19 cellular contexts compared by ENCODE assay signal in genomic region chr16:4830408-4830807, GRCh38. TPM values are rescaled to one million over a fixed set of nuclear protein-coding genes. Genes with fewer than 3 reads are reported as not detected.
DNase-seq lines count a peak whose midpoint lies in the region; ATAC-seq, FAIRE-seq and TF ChIP-seq lines count a peak whose summit lies in the region.
"Had no signal": no experiment of that assay in that cellular context is flagged by ENCODE, and none has a peak within 500 bp of the region (broad histone marks: within the 10 kb centered on the region; RNA-seq: fewer than 3 reads in every experiment).

No MANE protein-coding gene starts in this region.

- no peak overlapping the region for H3K4me3 ChIP-seq in HepG2 (replicated peaks in 1 of 3; ENCODE audit: insufficient read depth in 1 of 3, low read depth in 2 of 3, low read length in 3 of 3)
- no peak overlapping the region for H3K4me3 ChIP-seq in right lobe of liver
- H3K4me3 ChIP-seq in endodermal cell (ENCODE audit: low read length) = no peak overlapping the region
- H3K4me3 ChIP-seq in right cardiac atrium (ENCODE audit: low read length) = no peak overlapping the region

- no peak overlapping the region for H3K4me3 Mint-ChIP-seq in endodermal cell

- no peak for TF ChIP-seq POLR2A in HepG2 (IDR thresholded peaks at IDR 0.05; ENCODE audit: insufficient read depth in 1 of 2, low read depth in 2 of 2, low read length in 2 of 2)
- no peak for TF ChIP-seq POLR2A in right lobe of liver (IDR thresholded peaks at IDR 0.05)

- no peak for TF ChIP-seq RAD21 in HepG2 (CRISPR knock-in tag; IDR thresholded peaks at IDR 0.05)

- ATAC-seq in HepG2 (no peak), right lobe of liver (no peak), right cardiac atrium (no peak), GM21786 (IDR thresholded peaks at IDR 0.05; ENCODE audit: unreplicated experiment) (no peak)
- ATAC-seq: HCT116, PC-3 had no signal

- POLR2A ChIA-PET in HepG2 (lab: Yijun Ruan, JAX) = no interaction called here

- peaks cover 63% of the 10 kb centered on the region for H3K36me3 Mint-ChIP-seq in endodermal cell (ENCODE audit: low read depth)

- in situ Hi-C loops in HepG2 (cut with HindIII; ENCODE audit: extremely low pct_ligation_motif_present, low pct_unique_long_range_greater_than_20kb) = no loop called here

- H3K9me3 Mint-ChIP-seq in endodermal cell = no peaks in the 10 kb centered on the region

- H3K27me3 ChIP-seq in HepG2 (ENCODE audit: control insufficient read depth in 1 of 2, insufficient read depth in 2 of 2, low read length in 2 of 2) = no peaks in the 10 kb centered on the region
- H3K27me3 ChIP-seq in right lobe of liver = no peaks in the 10 kb centered on the region
- H3K27me3 ChIP-seq in endodermal cell (ENCODE audit: control insufficient read depth, insufficient read depth, low read length, poor library complexity, severe bottlenecking) = no peaks in the 10 kb centered on the region
- no peaks in the 10 kb centered on the region for H3K27me3 ChIP-seq in right cardiac atrium (ENCODE audit: control insufficient read depth, insufficient read depth)

- H3K27me3 Mint-ChIP-seq in endodermal cell (ENCODE audit: insufficient read depth) = no peaks in the 10 kb centered on the region

- no peak for FAIRE-seq in HepG2 (lab: Jason Lieb, UNC)

- no peak for TF ChIP-seq CTCF in HepG2 (CRISPR knock-in tag; IDR thresholded peaks at IDR 0.05)
- TF ChIP-seq CTCF in right lobe of liver (IDR thresholded peaks at IDR 0.05) = no peak
- no peak for TF ChIP-seq CTCF in endodermal cell (conservative IDR thresholded peaks at IDR 0.05)

- H3K36me3 ChIP-seq in HepG2 (replicated peaks in 1 of 2; ENCODE audit: control insufficient read depth in 1 of 2, insufficient read depth in 2 of 2, low read length in 2 of 2) = peaks cover 37 to 84% of the 10 kb centered on the region in 2 experiments
- H3K36me3 ChIP-seq in right lobe of liver = peaks cover 0 to 71% (median 36%) of the 10 kb centered on the region in 4 donors
- peaks cover 87% of the 10 kb centered on the region for H3K36me3 ChIP-seq in endodermal cell (ENCODE audit: control insufficient read depth, insufficient read depth, low read length)

- BruUV-seq in HepG2 (replicated peaks; lab: Mats Ljungman, UMichigan) = no TSS peak

- H3K9me3 ChIP-seq in HepG2 (ENCODE audit: low read length) = no peaks in the 10 kb centered on the region
- H3K9me3 ChIP-seq in right lobe of liver = no peaks in the 10 kb centered on the region
- no peaks in the 10 kb centered on the region for H3K9me3 ChIP-seq in endodermal cell (ENCODE audit: control insufficient read depth, low read length)
- H3K9me3 ChIP-seq in right cardiac atrium (ENCODE audit: control insufficient read depth, low read length) = no peaks in the 10 kb centered on the region

- TF ChIP-seq EP300 in HepG2 (IDR thresholded peaks at IDR 0.05; ENCODE audit: low read depth in 2 of 2, low read length in 2 of 2) = no peak
- no peak for TF ChIP-seq EP300 in HepG2 (CRISPR knock-in tag; IDR thresholded peaks at IDR 0.05; ENCODE audit: borderline replicate concordance)

- H3K4me1 ChIP-seq in HepG2 (ENCODE audit: insufficient read depth, low read length) = no peaks in the 10 kb centered on the region
- H3K4me1 ChIP-seq in right lobe of liver = no peaks in the 10 kb centered on the region
- H3K4me1 ChIP-seq in endodermal cell (ENCODE audit: control insufficient read depth, insufficient read depth, low read length) = no peaks in the 10 kb centered on the region
- H3K4me1 ChIP-seq in right cardiac atrium (ENCODE audit: control insufficient read depth, insufficient read depth, low read length) = no peaks in the 10 kb centered on the region

- H3K27ac Mint-ChIP-seq in endodermal cell = peak overlapping the region; percentile 9

- 98% methylated on average over 7 of the region's 7 CpGs for WGBS in HepG2 (ENCODE audit: low lambda C conversion rate)
- WGBS in right lobe of liver (ENCODE audit: insufficient coverage, low coverage, low lambda C conversion rate, missing lambda C conversion rate) = 76% methylated on average over 5 of the region's 7 CpGs
- 93 to 94% methylated on average over 7 of the region's 7 CpGs for WGBS in endodermal cell (ENCODE audit: insufficient coverage in 1 of 2, insufficient read length in 1 of 2), 2 experiments
- 48% methylated on average over 7 of the region's 7 CpGs for WGBS in right cardiac atrium

- DNase-seq in HepG2 (ENCODE audit: low spot score) = no peak
- no peak for DNase-seq in right lobe of liver
- no peak for DNase-seq in endodermal cell
- no peak for DNase-seq in right cardiac atrium
- DNase-seq in NCI-H2196 treated with DMSO at 0.1 percent for 48 hours (lab: John Stamatoyannopoulos, UW; ENCODE audit: unreplicated experiment) = no peak
- DNase-seq in inferior parietal cortex (ENCODE audit: extremely low spot score) = no peak
- DNase-seq: C1 segment of cervical spinal cord, DMS79 treated with DMSO at 0.1 percent for 48 hours, MV-4-11, NCI-H1417, NCI-H1930, NCI-H2171 treated with DMSO at 0.1 percent for 48 hours, NCI-H510A, NCI-H774, PC-3 had no signal

- H3K79me2 ChIP-seq in HepG2 (ENCODE audit: insufficient read depth, low read length) = peaks cover 3% of the 10 kb centered on the region

- no peak overlapping the region for H2AFZ ChIP-seq in HepG2 (ENCODE audit: low read length)

- H3K4me2 ChIP-seq in HepG2 (ENCODE audit: low read depth, low read length) = no peak overlapping the region

- CTCF ChIA-PET in HepG2 (lab: Yijun Ruan, JAX; ENCODE audit: low intra/inter-chr PET ratio, low total read pairs) = no interaction called here

- H3K4me1 Mint-ChIP-seq in endodermal cell = no peaks in the 10 kb centered on the region

- H3K27ac ChIP-seq in HepG2 (ENCODE audit: extremely low read length, insufficient read depth, low read length) (no peak overlapping the region), right lobe of liver (no peak overlapping the region), endodermal cell (ENCODE audit: low read depth, low read length) (no peak overlapping the region), right cardiac atrium (ENCODE audit: low read length) (peak overlapping the region; percentile 83)

- intact Hi-C loops in HepG2 (cut with micrococcal nuclease; ENCODE audit: unreplicated experiment) (no loop called here), right lobe of liver (cut with DNase I) (no loop called here), right cardiac atrium (cut with DNase I) (no loop called here)

- H3K9ac ChIP-seq in HepG2 (ENCODE audit: insufficient read depth, low read depth, low read length) (no peak overlapping the region), endodermal cell (ENCODE audit: extremely low read depth, low read length, poor library complexity, severe bottlenecking) (no peak overlapping the region)

- H4K20me1 ChIP-seq in HepG2 (ENCODE audit: insufficient read depth, low read length) = no peaks in the 10 kb centered on the region

RNA-seq across cellular contexts. Expression of gene GLYR1, which starts 16.7 kb away (rescaled TPM):
- total RNA-seq in HepG2 (2016; rRNA removed; fragmentation: Illumina TruSeq; extraction: Trizol) (48.7 and 65.0 TPM in 2 replicates), right lobe of liver (10 to 100 TPM; 33.1 to 55.2 (median 51.2) TPM), endodermal cell (100 to 1,000 TPM in 1 of 2 donors, 10 to 100 TPM in 1; 99.3 to 108 TPM), right cardiac atrium (10 to 100 TPM; 69.9 to 84.4 (median 81.1) TPM)
- 15.9 and 19.4 TPM in 2 replicates for total RNA-seq in HepG2 (2016; cell fraction: cytosol; rRNA removed; fragmentation: Illumina TruSeq; extraction: Trizol; ENCODE audit: low read depth)
- total RNA-seq in HepG2 (2016; cell fraction: insoluble cytoplasmic fraction; rRNA removed; fragmentation: Illumina TruSeq; extraction: Trizol) = 45.2 and 62.7 TPM in 2 replicates
- 15.9 and 18.0 TPM in 2 replicates for total RNA-seq in HepG2 (2016; cell fraction: membrane; rRNA removed; fragmentation: Illumina TruSeq; extraction: Trizol)
- 42.0 and 52.4 TPM in 2 replicates for total RNA-seq in HepG2 (2016; cell fraction: nucleus; rRNA removed; fragmentation: Illumina TruSeq; extraction: Trizol)
- polyA plus RNA-seq in HepG2 (2011; rRNA removed) (28.3 and 35.0 TPM in 2 replicates), right cardiac atrium (56.1 TPM)
- polyA plus RNA-seq in HepG2 (2011; cell fraction: cytosol; rRNA removed) = 19.7 and 20.6 TPM in 2 replicates
- 37.8 and 42.0 TPM in 2 replicates for polyA plus RNA-seq in HepG2 (2011; cell fraction: nucleus; rRNA removed)
- polyA plus RNA-seq in HepG2 (2012) = 24.7 and 35.3 TPM in 2 replicates
- 5.7 and 7.1 TPM in 2 replicates for polyA plus RNA-seq in HepG2 (2016; cell fraction: cytosol; fragmentation: Illumina TruSeq; extraction: Trizol; ENCODE audit: low read depth)
- polyA plus RNA-seq in HepG2 (2016; cell fraction: insoluble cytoplasmic fraction; fragmentation: Illumina TruSeq; extraction: Trizol; ENCODE audit: low read depth) = 52.7 and 61.5 TPM in 2 replicates
- 9.9 and 13.3 TPM in 2 replicates for polyA plus RNA-seq in HepG2 (2016; cell fraction: membrane; fragmentation: Illumina TruSeq; extraction: Trizol; ENCODE audit: low read depth)
- polyA plus RNA-seq in HepG2 (2016; cell fraction: nucleus; fragmentation: Illumina TruSeq; extraction: Trizol; ENCODE audit: insufficient read depth, low read depth) = 79.5 and 95.5 TPM in 2 replicates
- 31.8 and 71.0 TPM in 2 replicates for polyA minus RNA-seq in HepG2 (2011; rRNA and poly(A)+ RNA removed; ENCODE audit: low replicate concordance)
- 7.9 and 8.7 TPM in 2 replicates for polyA minus RNA-seq in HepG2 (2011; cell fraction: cytosol; rRNA and poly(A)+ RNA removed)
- polyA minus RNA-seq in HepG2 (2011; cell fraction: nucleus; rRNA and poly(A)+ RNA removed) = 30.6 and 30.8 TPM in 2 replicates
- 65.6 TPM for polyA plus RNA-seq in endodermal cell (2013, experiment 1 of 2)
- 61.7 TPM for polyA plus RNA-seq in endodermal cell (2013, experiment 2 of 2)

RNA-seq across cellular contexts. Expression of gene UBN1, which starts 16.9 kb away (rescaled TPM):
- total RNA-seq in HepG2 (2016; rRNA removed; fragmentation: Illumina TruSeq; extraction: Trizol) (19.4 and 23.5 TPM in 2 replicates), right lobe of liver (10 to 100 TPM; 12.0 to 18.6 (median 16.2) TPM), endodermal cell (10 to 100 TPM; 36.8 to 46.7 TPM), right cardiac atrium (10 to 100 TPM; 24.4 to 30.4 (median 27.4) TPM)
- 3.2 and 3.4 TPM in 2 replicates for total RNA-seq in HepG2 (2016; cell fraction: cytosol; rRNA removed; fragmentation: Illumina TruSeq; extraction: Trizol; ENCODE audit: low read depth)
- 16.5 and 23.4 TPM in 2 replicates for total RNA-seq in HepG2 (2016; cell fraction: insoluble cytoplasmic fraction; rRNA removed; fragmentation: Illumina TruSeq; extraction: Trizol)
- total RNA-seq in HepG2 (2016; cell fraction: membrane; rRNA removed; fragmentation: Illumina TruSeq; extraction: Trizol) = 7.7 and 8.3 TPM in 2 replicates
- total RNA-seq in HepG2 (2016; cell fraction: nucleus; rRNA removed; fragmentation: Illumina TruSeq; extraction: Trizol) = 21.8 and 22.1 TPM in 2 replicates
- polyA plus RNA-seq in HepG2 (2011; rRNA removed) (10.6 TPM in 2 replicates), right cardiac atrium (16.5 TPM)
- 6.2 and 7.7 TPM in 2 replicates for polyA plus RNA-seq in HepG2 (2011; cell fraction: cytosol; rRNA removed)
- polyA plus RNA-seq in HepG2 (2011; cell fraction: nucleus; rRNA removed) = 31.3 and 37.9 TPM in 2 replicates
- 12.1 and 15.1 TPM in 2 replicates for polyA plus RNA-seq in HepG2 (2012)
- polyA plus RNA-seq in HepG2 (2016; cell fraction: cytosol; fragmentation: Illumina TruSeq; extraction: Trizol; ENCODE audit: low read depth) = 0.95 and 1.1 TPM in 2 replicates
- polyA plus RNA-seq in HepG2 (2016; cell fraction: insoluble cytoplasmic fraction; fragmentation: Illumina TruSeq; extraction: Trizol; ENCODE audit: low read depth) = 13.1 and 16.1 TPM in 2 replicates
- polyA plus RNA-seq in HepG2 (2016; cell fraction: membrane; fragmentation: Illumina TruSeq; extraction: Trizol; ENCODE audit: low read depth) = 2.9 and 3.3 TPM in 2 replicates
- 28.3 and 29.1 TPM in 2 replicates for polyA plus RNA-seq in HepG2 (2016; cell fraction: nucleus; fragmentation: Illumina TruSeq; extraction: Trizol; ENCODE audit: insufficient read depth, low read depth)
- 31.7 and 41.5 TPM in 2 replicates for polyA minus RNA-seq in HepG2 (2011; rRNA and poly(A)+ RNA removed; ENCODE audit: low replicate concordance)
- polyA minus RNA-seq in HepG2 (2011; cell fraction: cytosol; rRNA and poly(A)+ RNA removed) = 9.0 and 10.1 TPM in 2 replicates
- polyA minus RNA-seq in HepG2 (2011; cell fraction: nucleus; rRNA and poly(A)+ RNA removed) = 20.9 and 24.1 TPM in 2 replicates
- polyA plus RNA-seq in endodermal cell (2013, experiment 1 of 2) = 26.9 TPM
- 28.6 TPM for polyA plus RNA-seq in endodermal cell (2013, experiment 2 of 2)

RNA-seq across cellular contexts. Expression of gene ROGDI, which starts 28.0 kb away (rescaled TPM):
- total RNA-seq in HepG2 (2016; rRNA removed; fragmentation: Illumina TruSeq; extraction: Trizol) (16.8 and 19.2 TPM in 2 replicates), right lobe of liver (10 to 100 TPM in 5 of 6 experiments, 1 to 10 TPM in 1; 8.3 to 24.2 (median 14.0) TPM), endodermal cell (10 to 100 TPM; 46.2 to 49.0 TPM), right cardiac atrium (10 to 100 TPM; 55.0 to 76.4 (median 65.3) TPM)
- 22.3 and 22.8 TPM in 2 replicates for total RNA-seq in HepG2 (2016; cell fraction: cytosol; rRNA removed; fragmentation: Illumina TruSeq; extraction: Trizol; ENCODE audit: low read depth)
- total RNA-seq in HepG2 (2016; cell fraction: insoluble cytoplasmic fraction; rRNA removed; fragmentation: Illumina TruSeq; extraction: Trizol) = 15.4 and 17.5 TPM in 2 replicates
- total RNA-seq in HepG2 (2016; cell fraction: membrane; rRNA removed; fragmentation: Illumina TruSeq; extraction: Trizol) = 24.2 and 30.2 TPM in 2 replicates
- total RNA-seq in HepG2 (2016; cell fraction: nucleus; rRNA removed; fragmentation: Illumina TruSeq; extraction: Trizol) = 11.4 and 14.7 TPM in 2 replicates
- polyA plus RNA-seq in HepG2 (2011; rRNA removed) (42.1 and 55.9 TPM in 2 replicates), right cardiac atrium (86.3 TPM)
- 28.6 and 42.0 TPM in 2 replicates for polyA plus RNA-seq in HepG2 (2011; cell fraction: cytosol; rRNA removed)
- 210 and 224 TPM in 2 replicates for polyA plus RNA-seq in HepG2 (2011; cell fraction: nucleus; rRNA removed)
- polyA plus RNA-seq in HepG2 (2012) = 19.5 and 23.7 TPM in 2 replicates
- polyA plus RNA-seq in HepG2 (2016; cell fraction: cytosol; fragmentation: Illumina TruSeq; extraction: Trizol; ENCODE audit: low read depth) = 25.8 and 30.9 TPM in 2 replicates
- 20.1 TPM in 2 replicates for polyA plus RNA-seq in HepG2 (2016; cell fraction: insoluble cytoplasmic fraction; fragmentation: Illumina TruSeq; extraction: Trizol; ENCODE audit: low read depth)
- 27.7 and 34.1 TPM in 2 replicates for polyA plus RNA-seq in HepG2 (2016; cell fraction: membrane; fragmentation: Illumina TruSeq; extraction: Trizol; ENCODE audit: low read depth)
- 40.1 and 43.8 TPM in 2 replicates for polyA plus RNA-seq in HepG2 (2016; cell fraction: nucleus; fragmentation: Illumina TruSeq; extraction: Trizol; ENCODE audit: insufficient read depth, low read depth)
- 13.8 and 24.1 TPM in 2 replicates for polyA minus RNA-seq in HepG2 (2011; rRNA and poly(A)+ RNA removed; ENCODE audit: low replicate concordance)
- 7.8 and 9.9 TPM in 2 replicates for polyA minus RNA-seq in HepG2 (2011; cell fraction: cytosol; rRNA and poly(A)+ RNA removed)
- 13.5 and 14.2 TPM in 2 replicates for polyA minus RNA-seq in HepG2 (2011; cell fraction: nucleus; rRNA and poly(A)+ RNA removed)
- polyA plus RNA-seq in endodermal cell (2013, experiment 1 of 2) = 30.2 TPM
- polyA plus RNA-seq in endodermal cell (2013, experiment 2 of 2) = 28.6 TPM

RNA-seq across cellular contexts. Expression of gene SMIM22, which starts 35.2 kb away (rescaled TPM):
- total RNA-seq in HepG2 (2016; rRNA removed; fragmentation: Illumina TruSeq; extraction: Trizol) = not detected in 2 replicates
- not detected in 2 replicates for total RNA-seq in HepG2 (2016; cell fraction: cytosol; rRNA removed; fragmentation: Illumina TruSeq; extraction: Trizol; ENCODE audit: low read depth)
- not detected in 2 replicates for total RNA-seq in HepG2 (2016; cell fraction: insoluble cytoplasmic fraction; rRNA removed; fragmentation: Illumina TruSeq; extraction: Trizol)
- not detected in 2 replicates for total RNA-seq in HepG2 (2016; cell fraction: membrane; rRNA removed; fragmentation: Illumina TruSeq; extraction: Trizol)
- total RNA-seq in HepG2 (2016; cell fraction: nucleus; rRNA removed; fragmentation: Illumina TruSeq; extraction: Trizol) = not detected in 2 replicates
- not detected in 2 replicates for polyA plus RNA-seq in HepG2 (2011; rRNA removed)
- not detected in 2 replicates for polyA plus RNA-seq in HepG2 (2011; cell fraction: cytosol; rRNA removed)
- polyA plus RNA-seq in HepG2 (2011; cell fraction: nucleus; rRNA removed) = not detected in 2 replicates
- 0.52 TPM in 1 of 2 replicates, not detected in the other for polyA plus RNA-seq in HepG2 (2012)
- not detected in 2 replicates for polyA plus RNA-seq in HepG2 (2016; cell fraction: cytosol; fragmentation: Illumina TruSeq; extraction: Trizol; ENCODE audit: low read depth)
- polyA plus RNA-seq in HepG2 (2016; cell fraction: insoluble cytoplasmic fraction; fragmentation: Illumina TruSeq; extraction: Trizol; ENCODE audit: low read depth) = not detected in 2 replicates
- not detected in 2 replicates for polyA plus RNA-seq in HepG2 (2016; cell fraction: membrane; fragmentation: Illumina TruSeq; extraction: Trizol; ENCODE audit: low read depth)
- polyA plus RNA-seq in HepG2 (2016; cell fraction: nucleus; fragmentation: Illumina TruSeq; extraction: Trizol; ENCODE audit: insufficient read depth, low read depth) = not detected in 2 replicates
- polyA minus RNA-seq in HepG2 (2011; rRNA and poly(A)+ RNA removed; ENCODE audit: low replicate concordance) = not detected in 2 replicates
- not detected in 2 replicates for polyA minus RNA-seq in HepG2 (2011; cell fraction: cytosol; rRNA and poly(A)+ RNA removed)
- polyA minus RNA-seq in HepG2 (2011; cell fraction: nucleus; rRNA and poly(A)+ RNA removed) = not detected in 2 replicates
- under 1 TPM in 2 of 6 experiments, not detected in 4; 0.44 to 0.95 TPM for total RNA-seq in right lobe of liver
- total RNA-seq in endodermal cell = not detected
- polyA plus RNA-seq in endodermal cell (2013, experiment 1 of 2) = not detected
- polyA plus RNA-seq in endodermal cell (2013, experiment 2 of 2) = not detected
- total RNA-seq in right cardiac atrium = not detected
- polyA plus RNA-seq in right cardiac atrium = not detected
- total RNA-seq: A673, G401, PC-3 had no signal

RNA-seq across cellular contexts. Expression of gene SEPTIN12, which starts 42.3 kb away (rescaled TPM):
- total RNA-seq in HepG2 (2016; rRNA removed; fragmentation: Illumina TruSeq; extraction: Trizol) (0.22 TPM in 1 of 2 replicates, not detected in the other), right lobe of liver (not detected), endodermal cell (under 1 TPM; 0.40 to 0.73 TPM), right cardiac atrium (under 1 TPM in 1 of 4 donors, not detected in 3; 0.64 TPM)
- not detected in 2 replicates for total RNA-seq in HepG2 (2016; cell fraction: cytosol; rRNA removed; fragmentation: Illumina TruSeq; extraction: Trizol; ENCODE audit: low read depth)
- not detected in 2 replicates for total RNA-seq in HepG2 (2016; cell fraction: insoluble cytoplasmic fraction; rRNA removed; fragmentation: Illumina TruSeq; extraction: Trizol)
- not detected in 2 replicates for total RNA-seq in HepG2 (2016; cell fraction: membrane; rRNA removed; fragmentation: Illumina TruSeq; extraction: Trizol)
- total RNA-seq in HepG2 (2016; cell fraction: nucleus; rRNA removed; fragmentation: Illumina TruSeq; extraction: Trizol) = not detected in 2 replicates
- polyA plus RNA-seq in HepG2 (2011; rRNA removed) (0.31 TPM in 1 of 2 replicates, not detected in the other), right cardiac atrium (not detected)
- not detected in 2 replicates for polyA plus RNA-seq in HepG2 (2011; cell fraction: cytosol; rRNA removed)
- polyA plus RNA-seq in HepG2 (2011; cell fraction: nucleus; rRNA removed) = 0.29 and 0.43 TPM in 2 replicates
- polyA plus RNA-seq in HepG2 (2012) = 0.50 TPM in 1 of 2 replicates, not detected in the other
- not detected in 2 replicates for polyA plus RNA-seq in HepG2 (2016; cell fraction: cytosol; fragmentation: Illumina TruSeq; extraction: Trizol; ENCODE audit: low read depth)
- not detected in 2 replicates for polyA plus RNA-seq in HepG2 (2016; cell fraction: insoluble cytoplasmic fraction; fragmentation: Illumina TruSeq; extraction: Trizol; ENCODE audit: low read depth)
- not detected in 2 replicates for polyA plus RNA-seq in HepG2 (2016; cell fraction: membrane; fragmentation: Illumina TruSeq; extraction: Trizol; ENCODE audit: low read depth)
- polyA plus RNA-seq in HepG2 (2016; cell fraction: nucleus; fragmentation: Illumina TruSeq; extraction: Trizol; ENCODE audit: insufficient read depth, low read depth) = not detected in 2 replicates
- polyA minus RNA-seq in HepG2 (2011; rRNA and poly(A)+ RNA removed; ENCODE audit: low replicate concordance) = 0.89 TPM in 1 of 2 replicates, not detected in the other
- not detected in 2 replicates for polyA minus RNA-seq in HepG2 (2011; cell fraction: cytosol; rRNA and poly(A)+ RNA removed)
- not detected in 2 replicates for polyA minus RNA-seq in HepG2 (2011; cell fraction: nucleus; rRNA and poly(A)+ RNA removed)
- polyA plus RNA-seq in endodermal cell (2013, experiment 1 of 2) = 0.57 TPM
- not detected for polyA plus RNA-seq in endodermal cell (2013, experiment 2 of 2)
- total RNA-seq: A673, G401, PC-3 had no signal
